26 cellular contexts compared by ENCODE assay signal in the genomic region with DNA sequence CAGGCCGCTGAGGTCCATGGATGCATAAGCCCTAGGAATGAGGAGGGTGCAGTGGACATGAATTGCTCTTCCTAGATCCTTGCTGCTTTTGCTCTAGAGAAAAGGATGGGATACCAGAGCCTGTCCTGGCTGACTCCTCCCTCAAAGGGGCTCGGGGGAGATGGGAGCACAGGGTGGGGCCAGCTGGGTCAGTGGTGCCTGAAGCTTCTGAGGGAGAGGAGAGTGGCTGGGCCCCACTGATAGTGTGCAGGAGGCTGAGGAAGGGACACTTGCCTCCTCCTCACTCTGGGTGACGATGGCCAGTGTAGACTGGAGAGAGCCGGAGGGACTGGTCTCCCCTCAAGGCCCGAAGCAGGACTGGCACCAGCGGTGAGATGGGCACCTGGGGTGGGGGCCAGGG. TPM values are rescaled to one million over a fixed set of nuclear protein-coding genes. Genes with fewer than 3 reads are reported as not detected.
DNase-seq lines count a peak whose midpoint lies in the region; ATAC-seq and TF ChIP-seq lines count a peak whose summit lies in the region.
"Had no signal": no experiment of that assay in that cellular context is flagged by ENCODE, and none has a peak within 500 bp of the region (broad histone marks: within the 10 kb centered on the region; RNA-seq: fewer than 3 reads in every experiment).

Gene NT5DC4 (plus strand): TSS at position 236 of the 400 bp plus-strand sequence. CDS start 60 bp downstream, at position 296.

- no peak within 1 kb of the TSS for H2AFZ ChIP-seq in SK-N-SH (ENCODE audit: low read depth)
- H2AFZ ChIP-seq: GM23338 had no signal

- TF ChIP-seq POLR2A in lower leg skin (IDR thresholded peaks at IDR 0.05) = no peak

- H4K20me1 ChIP-seq in SK-N-SH (ENCODE audit: insufficient read depth) = no peaks in the 10 kb centered on the region

- TF ChIP-seq RAD21 in SK-N-SH (IDR thresholded peaks at IDR 0.05; ENCODE audit: low read length) = no peak

- no peak within 1 kb of the TSS for H3K4me3 Mint-ChIP-seq in activated T-cell treated with anti-CD3 and anti-CD28 coated beads, Interleukin-2, amount 50 U/mL, for 72 hours
- H3K4me3 Mint-ChIP-seq in stimulated activated effector memory CD8-positive, alpha-beta T cell treated with anti-CD3 and anti-CD28 coated beads, Interleukin-12 subunit alpha, Interleukin-12 subunit beta, amount 100 ng/mL, for 72 hours = no peak within 1 kb of the TSS
- H3K4me3 Mint-ChIP-seq: CD8-positive, alpha-beta T cell; GM23338 had no signal

- peak within 1 kb of the TSS; percentile 47 for H3K27ac Mint-ChIP-seq in activated T-cell treated with anti-CD3 and anti-CD28 coated beads, Interleukin-2, amount 50 U/mL, for 72 hours
- H3K27ac Mint-ChIP-seq in stimulated activated effector memory CD8-positive, alpha-beta T cell treated with anti-CD3 and anti-CD28 coated beads, Interleukin-12 subunit alpha, Interleukin-12 subunit beta, amount 100 ng/mL, for 72 hours = peak within 1 kb of the TSS; percentile 65
- H3K27ac Mint-ChIP-seq: CD8-positive, alpha-beta T cell; GM23338 had no signal

- no peak within 1 kb of the TSS for H3K4me2 ChIP-seq in SK-N-SH
- H3K4me2 ChIP-seq: GM23338 had no signal

- WGBS in SK-N-SH (ENCODE audit: low lambda C conversion rate) = 48% methylated on average over 2 of the region's 6 CpGs
- WGBS in lower leg skin, 2 donors = 84 to 93% methylated on average over 6 of the region's 6 CpGs

- H3K79me2 ChIP-seq in SK-N-SH (ENCODE audit: insufficient read depth) = no peaks in the 10 kb centered on the region

- no peaks in the 10 kb centered on the region for H3K4me1 Mint-ChIP-seq in activated T-cell treated with anti-CD3 and anti-CD28 coated beads, Interleukin-2, amount 50 U/mL, for 72 hours (ENCODE audit: low read depth)
- no peaks in the 10 kb centered on the region for H3K4me1 Mint-ChIP-seq in stimulated activated effector memory CD8-positive, alpha-beta T cell treated with anti-CD3 and anti-CD28 coated beads, Interleukin-12 subunit alpha, Interleukin-12 subunit beta, amount 100 ng/mL, for 72 hours
- H3K4me1 Mint-ChIP-seq: GM23338 had no signal

- no peaks in the 10 kb centered on the region for H3K4me1 ChIP-seq in SK-N-SH (ENCODE audit: control insufficient read depth in 1 of 2, insufficient read depth in 2 of 2, low read depth in 1 of 2, low read length in 1 of 2)
- H3K4me1 ChIP-seq: SJSA1 had no signal

- TF ChIP-seq EP300 in SK-N-SH (IDR thresholded peaks at IDR 0.05; ENCODE audit: borderline replicate concordance in 1 of 2, low read depth in 1 of 2, low read length in 1 of 2) = no peak

- no peaks in the 10 kb centered on the region for H3K9me3 Mint-ChIP-seq in activated T-cell treated with anti-CD3 and anti-CD28 coated beads, Interleukin-2, amount 50 U/mL, for 72 hours
- H3K9me3 Mint-ChIP-seq in stimulated activated effector memory CD8-positive, alpha-beta T cell treated with anti-CD3 and anti-CD28 coated beads, Interleukin-12 subunit alpha, Interleukin-12 subunit beta, amount 100 ng/mL, for 72 hours = no peaks in the 10 kb centered on the region
- H3K9me3 Mint-ChIP-seq: GM23338 had no signal

- H3K27ac ChIP-seq in coronary artery (no peak within 1 kb of the TSS), SK-N-SH (ENCODE audit: low read depth in 2 of 2, low read length in 1 of 2) (no peak within 1 kb of the TSS)
- H3K27ac ChIP-seq: SJSA1 had no signal

- no peaks in the 10 kb centered on the region for H3K9me2 ChIP-seq in SK-N-SH

- peaks cover 7% of the 10 kb centered on the region for H3K27me3 Mint-ChIP-seq in activated T-cell treated with anti-CD3 and anti-CD28 coated beads, Interleukin-2, amount 50 U/mL, for 72 hours (ENCODE audit: low read depth)

- CTCF ChIA-PET in SK-N-SH (lab: Yijun Ruan, JAX) = no interaction called here

- no peaks in the 10 kb centered on the region for H3F3A ChIP-seq in SK-N-SH (replicated peaks; ENCODE audit: insufficient read depth)

- H3K4me3 ChIP-seq in coronary artery (no peak within 1 kb of the TSS), SK-N-SH (ENCODE audit: low read depth in 2 of 2, low read length in 1 of 2) (no peak within 1 kb of the TSS), lower leg skin (ENCODE audit: low read depth, poor library complexity, severe bottlenecking) (no peak within 1 kb of the TSS)
- H3K4me3 ChIP-seq: GM12878, GM23338, MG63, SJSA1 had no signal

- TF ChIP-seq CTCF in coronary artery (IDR thresholded peaks at IDR 0.05) (no peak), SK-N-SH (IDR thresholded peaks at IDR 0.05) (no peak), lower leg skin (IDR thresholded peaks at IDR 0.05) (no peak)

- no peak within 1 kb of the TSS for H3K9ac ChIP-seq in SK-N-SH

- no peak for ATAC-seq in activated T-cell treated with anti-CD3 and anti-CD28 coated beads, Interleukin-2, amount 50 U/mL, for 72 hours (replicated peaks in 1 of 2)
- no peak for ATAC-seq in stimulated activated effector memory CD8-positive, alpha-beta T cell treated with anti-CD3 and anti-CD28 coated beads, Interleukin-12 subunit alpha, Interleukin-12 subunit beta, amount 100 ng/mL, for 72 hours
- ATAC-seq in HG02759 (IDR thresholded peaks at IDR 0.05; ENCODE audit: unreplicated experiment) = no peak
- ATAC-seq: CD8-positive, alpha-beta T cell; GM12878; GM23338 had no signal

- H3K36me3 ChIP-seq in SK-N-SH (replicated peaks in 1 of 2; ENCODE audit: control insufficient read depth in 1 of 2, insufficient read depth in 2 of 2, low read length in 1 of 2) = no peaks in the 10 kb centered on the region
- H3K36me3 ChIP-seq: MG63, SJSA1 had no signal

- H3K36me3 Mint-ChIP-seq in activated T-cell treated with anti-CD3 and anti-CD28 coated beads, Interleukin-2, amount 50 U/mL, for 72 hours (ENCODE audit: insufficient read depth in 2 of 2) = no peaks in the 10 kb centered on the region
- H3K36me3 Mint-ChIP-seq in stimulated activated effector memory CD8-positive, alpha-beta T cell treated with anti-CD3 and anti-CD28 coated beads, Interleukin-12 subunit alpha, Interleukin-12 subunit beta, amount 100 ng/mL, for 72 hours = peaks cover 6% of the 10 kb centered on the region
- H3K36me3 Mint-ChIP-seq: CD8-positive, alpha-beta T cell had no signal

- intact Hi-C loops in lower leg skin (cut with DNase I; ENCODE audit: low total_unique reads) = loop anchor here (10.0 kb wide), 1 partner anchor 236 kb away; the partner anchor contains the start of gene TTL

- no peaks in the 10 kb centered on the region; the same call in 1 of the 2 replicates for H3K27me3 ChIP-seq in SK-N-SH (ENCODE audit: insufficient read depth)
- H3K27me3 ChIP-seq: MG63, SJSA1 had no signal

- no peak for DNase-seq in activated T-cell treated with anti-CD3 and anti-CD28 coated beads, Interleukin-2, amount 50 U/mL, for 72 hours
- no peak for DNase-seq in activated T-cell treated with anti-CD3 and anti-CD28 coated beads, Interleukin-2, amount 50 U/mL, for 48 hours
- DNase-seq in coronary artery (ENCODE audit: low spot score) (peak; percentile 40), SK-N-SH (no peak), lower leg skin (ENCODE audit: low spot score in 2 of 2) (no peak)
- DNase-seq in stimulated activated effector memory CD8-positive, alpha-beta T cell treated with anti-CD3 and anti-CD28 coated beads, Interleukin-12 subunit alpha, Interleukin-12 subunit beta, amount 100 ng/mL, for 72 hours (ENCODE audit: low spot score in 2 of 2) = no peak
- DNase-seq: C1 segment of cervical spinal cord; Caco-2; CD8-positive, alpha-beta T cell; DMS 273 treated with DMSO at 0.1 percent for 48 hours; DMS79; EL; GDM1; HCEC 1CT; KG1; MG63; NCI-H2029 treated with DMSO at 0.1 percent for 48 hours; NCI-H446 treated with DMSO at 0.1 percent for 48 hours; NCI-H526 treated with DMSO at 0.1 percent for 48 hours; Right ventricle myocardium superior; RPMI8226 had no signal

- POLR2A ChIA-PET in SK-N-SH (lab: Yijun Ruan, JAX) = no interaction called here

- no peaks in the 10 kb centered on the region for H3K9me3 ChIP-seq in SK-N-SH
- H3K9me3 ChIP-seq: Caco-2, MG63, SJSA1 had no signal

TF ChIP-seq in SK-N-SH, 30 proteins besides CTCF, POLR2A, EP300 and RAD21:
- TF ChIP-seq JUND (IDR thresholded peaks at IDR 0.05) (no peak), ELF1 (IDR thresholded peaks at IDR 0.05) (no peak), MEF2A (IDR thresholded peaks at IDR 0.05; ENCODE audit: borderline replicate concordance, low read depth) (no peak)

RNA-seq across cellular contexts. Expression of gene NT5DC4, which starts in this region (rescaled TPM):
- 1 to 10 TPM in 1 of 2 donors, not detected in 1; 1.2 TPM for total RNA-seq in activated T-cell treated with anti-CD3 and anti-CD28 coated beads, Interleukin-2, amount 50 U/mL, for 72 hours
- polyA plus RNA-seq in SK-N-SH (2012; rRNA removed) = not detected in 2 replicates
- polyA plus RNA-seq in SK-N-SH (2012; cell fraction: cytosol; rRNA removed) = 0.01 TPM in 1 of 2 replicates, not detected in the other
- 0.01 and 0.07 TPM in 2 replicates for polyA plus RNA-seq in SK-N-SH (2012; cell fraction: nucleus; rRNA removed)
- not detected for total RNA-seq in lower leg skin
- total RNA-seq: CD8-positive, alpha-beta T cell; GM23338; Right ventricle myocardium superior; SJSA1 had no signal
- polyA plus RNA-seq: AG04450, GM23338 had no signal
